In the genomic region with DNA sequence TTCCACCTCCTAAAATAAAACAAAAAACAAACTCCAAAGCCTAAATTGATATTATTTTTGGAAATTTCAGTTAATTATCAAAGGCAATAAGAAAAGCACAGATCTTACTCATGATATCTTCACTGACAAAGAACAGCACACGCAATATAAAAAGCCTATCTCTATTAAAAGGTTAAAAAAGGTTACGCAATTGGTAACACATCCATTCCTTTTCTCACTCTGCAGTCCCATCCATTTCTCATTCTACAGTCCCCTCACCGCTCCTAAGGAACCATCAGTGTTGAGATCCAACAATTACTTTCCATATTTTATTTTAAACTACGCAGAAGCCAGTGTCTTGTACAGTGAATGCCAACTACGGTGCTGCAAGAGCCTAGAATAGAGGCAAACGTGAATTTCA, we compare ENCODE assay signal across 8 cellular contexts. TPM values are rescaled to one million over a fixed set of nuclear protein-coding genes. Genes with fewer than 3 reads are reported as not detected.
DNase-seq lines count a peak whose midpoint lies in the region; ATAC-seq and TF ChIP-seq lines count a peak whose summit lies in the region.

No MANE protein-coding gene starts in this region.

- DNase-seq in T-helper 1 cell (no peak), suprapubic skin (ENCODE audit: low spot score in 2 of 2) (no peak), SHP77 treated with DMSO at 0.1 percent for 48 hours (lab: John Stamatoyannopoulos, UW) (no peak), NCI-H1694 (lab: John Stamatoyannopoulos, UW) (no peak)
- DNase-seq in activated T-helper 1 cell treated with anti-CD3 and anti-CD28 coated beads, Interleukin-12 subunit alpha, Interleukin-12 subunit beta, Interleukin-2, Interleukin-4 antibody, amounts not matched to agents 30 ng/mL and 10 ng/mL and 1 ng/mL, durations not matched to agents 14 hours and 24 hours and 36 hours (ENCODE audit: low spot score), result no peak

- intact Hi-C loops in activated T-helper 1 cell treated with anti-CD3 and anti-CD28 coated beads, Interleukin-12 subunit alpha, Interleukin-12 subunit beta, Interleukin-2, Interleukin-4 antibody, amounts not matched to agents 30 ng/mL and 10 ng/mL and 1 ng/mL, durations not matched to agents 14 hours and 24 hours and 36 hours (cut with micrococcal nuclease), result loop anchor here (1.0 to 10.0 kb wide), 7 partner anchors 239 to 1195 kb away; a partner anchor contains a TSS

- no peaks in the 10 kb centered on the region for H3K9me3 Mint-ChIP-seq in T-helper 1 cell treated with Interleukin-12 subunit alpha and Interleukin-12 subunit beta and Interleukin-4 antibody, amounts not matched to agents 30 μg/mL and 1 μg/mL, for 36 hours
- H3K9me3 Mint-ChIP-seq in activated T-helper 1 cell treated with anti-CD3 and anti-CD28 coated beads, Interleukin-12 subunit alpha, Interleukin-12 subunit beta, Interleukin-2, Interleukin-4 antibody, amounts not matched to agents 30 ng/mL and 10 ng/mL and 1 ng/mL, durations not matched to agents 14 hours and 24 hours and 36 hours, result no peaks in the 10 kb centered on the region

- H3K27ac ChIP-seq in suprapubic skin, result no peak overlapping the region

- WGBS in suprapubic skin, result 59% methylated on average over 6 of the region's 6 CpGs

- H3K27ac Mint-ChIP-seq in T-helper 1 cell treated with Interleukin-12 subunit alpha and Interleukin-12 subunit beta and Interleukin-4 antibody, amounts not matched to agents 30 μg/mL and 1 μg/mL, for 36 hours, result peak overlapping the region; percentile 98
- H3K27ac Mint-ChIP-seq in activated T-helper 1 cell treated with anti-CD3 and anti-CD28 coated beads, Interleukin-12 subunit alpha, Interleukin-12 subunit beta, Interleukin-2, Interleukin-4 antibody, amounts not matched to agents 30 ng/mL and 10 ng/mL and 1 ng/mL, durations not matched to agents 14 hours and 24 hours and 36 hours, result peak overlapping the region; percentile 96

- H3K4me1 Mint-ChIP-seq in T-helper 1 cell treated with Interleukin-12 subunit alpha and Interleukin-12 subunit beta and Interleukin-4 antibody, amounts not matched to agents 30 μg/mL and 1 μg/mL, for 36 hours (ENCODE audit: low read depth), result peaks cover 38% of the 10 kb centered on the region
- peaks cover 59% of the 10 kb centered on the region for H3K4me1 Mint-ChIP-seq in activated T-helper 1 cell treated with anti-CD3 and anti-CD28 coated beads, Interleukin-12 subunit alpha, Interleukin-12 subunit beta, Interleukin-2, Interleukin-4 antibody, amounts not matched to agents 30 ng/mL and 10 ng/mL and 1 ng/mL, durations not matched to agents 14 hours and 24 hours and 36 hours (ENCODE audit: low read depth)

- TF ChIP-seq POLR2A in suprapubic skin (IDR thresholded peaks at IDR 0.05), result no peak

- peaks cover 6% of the 10 kb centered on the region for H3K27me3 Mint-ChIP-seq in T-helper 1 cell treated with Interleukin-12 subunit alpha and Interleukin-12 subunit beta and Interleukin-4 antibody, amounts not matched to agents 30 μg/mL and 1 μg/mL, for 36 hours (ENCODE audit: low read depth)
- H3K27me3 Mint-ChIP-seq in activated T-helper 1 cell treated with anti-CD3 and anti-CD28 coated beads, Interleukin-12 subunit alpha, Interleukin-12 subunit beta, Interleukin-2, Interleukin-4 antibody, amounts not matched to agents 30 ng/mL and 10 ng/mL and 1 ng/mL, durations not matched to agents 14 hours and 24 hours and 36 hours (ENCODE audit: insufficient read depth), result peaks cover 11% of the 10 kb centered on the region

- ATAC-seq in HG03439 (IDR thresholded peaks at IDR 0.05; ENCODE audit: unreplicated experiment), result no peak

- no peaks in the 10 kb centered on the region for H3K9me3 ChIP-seq in iPS-18c (ENCODE audit: control insufficient read depth, insufficient read depth, low read length)
- no peaks in the 10 kb centered on the region for H3K9me3 ChIP-seq in suprapubic skin

- peak overlapping the region; percentile 99 for H3K4me3 Mint-ChIP-seq in T-helper 1 cell treated with Interleukin-12 subunit alpha and Interleukin-12 subunit beta and Interleukin-4 antibody, amounts not matched to agents 30 μg/mL and 1 μg/mL, for 36 hours
- peak overlapping the region; percentile 100 for H3K4me3 Mint-ChIP-seq in activated T-helper 1 cell treated with anti-CD3 and anti-CD28 coated beads, Interleukin-12 subunit alpha, Interleukin-12 subunit beta, Interleukin-2, Interleukin-4 antibody, amounts not matched to agents 30 ng/mL and 10 ng/mL and 1 ng/mL, durations not matched to agents 14 hours and 24 hours and 36 hours

- no peak for TF ChIP-seq EP300 in suprapubic skin (IDR thresholded peaks at IDR 0.05)

- H3K4me1 ChIP-seq in suprapubic skin, result peaks cover 38% of the 10 kb centered on the region

- H3K36me3 ChIP-seq in suprapubic skin, result peaks cover 15% of the 10 kb centered on the region

- H3K36me3 Mint-ChIP-seq in T-helper 1 cell treated with Interleukin-12 subunit alpha and Interleukin-12 subunit beta and Interleukin-4 antibody, amounts not matched to agents 30 μg/mL and 1 μg/mL, for 36 hours (ENCODE audit: low read depth), result peaks cover 26% of the 10 kb centered on the region
- peaks cover 28% of the 10 kb centered on the region for H3K36me3 Mint-ChIP-seq in activated T-helper 1 cell treated with anti-CD3 and anti-CD28 coated beads, Interleukin-12 subunit alpha, Interleukin-12 subunit beta, Interleukin-2, Interleukin-4 antibody, amounts not matched to agents 30 ng/mL and 10 ng/mL and 1 ng/mL, durations not matched to agents 14 hours and 24 hours and 36 hours (ENCODE audit: low read depth)

- TF ChIP-seq CTCF in suprapubic skin (IDR thresholded peaks at IDR 0.05), result no peak

- H3K4me3 ChIP-seq in iPS-18c (ENCODE audit: insufficient read depth, low read depth, low read length), result peak overlapping the region; percentile 68; the same call in 1 of the 2 replicates
- peak overlapping the region; percentile 95 for H3K4me3 ChIP-seq in suprapubic skin

- no peaks in the 10 kb centered on the region for H3K27me3 ChIP-seq in suprapubic skin

RNA-seq across cellular contexts. Expression of a gene that starts 1.3 kb away (rescaled TPM):
- 160 and 168 TPM in 2 replicates for total RNA-seq in activated T-helper 1 cell treated with anti-CD3 and anti-CD28 coated beads, Interleukin-12 subunit alpha, Interleukin-12 subunit beta, Interleukin-2, Interleukin-4 antibody, amounts not matched to agents 30 ng/mL and 10 ng/mL and 1 ng/mL, durations not matched to agents 14 hours and 24 hours and 36 hours
- 100 to 1,000 TPM in 2 of 4 donors, 10 to 100 TPM in 2; 53.3 to 117 (median 92.8) TPM for total RNA-seq in suprapubic skin
